ENCODE assay signal across 25 cellular contexts in the genomic region with DNA sequence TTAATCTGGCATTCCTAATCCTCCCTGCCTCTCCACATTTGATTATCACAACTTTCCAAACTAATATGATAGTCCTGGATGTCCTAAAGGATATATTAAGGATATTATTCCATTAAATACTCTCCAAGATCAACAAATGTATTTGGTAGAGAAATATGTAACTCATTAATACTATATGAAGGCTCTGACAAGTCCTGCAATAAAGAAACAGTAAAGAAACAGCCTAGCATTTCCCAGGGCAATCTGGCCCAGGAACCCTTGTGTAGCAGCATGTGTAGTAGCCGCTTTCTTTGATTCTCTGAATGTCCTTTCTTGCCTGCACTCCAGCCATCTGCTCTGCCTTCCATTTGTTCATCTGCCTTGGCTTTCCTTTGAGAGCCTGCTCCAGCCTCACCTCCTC. TPM values are rescaled to one million over a fixed set of nuclear protein-coding genes. Genes with fewer than 3 reads are reported as not detected.
DNase-seq lines count a peak whose midpoint lies in the region; ATAC-seq, FAIRE-seq and TF ChIP-seq lines count a peak whose summit lies in the region.
"Had no signal": no experiment of that assay in that cellular context is flagged by ENCODE, and none has a peak within 500 bp of the region (broad histone marks: within the 10 kb centered on the region; RNA-seq: fewer than 3 reads in every experiment).

No MANE protein-coding gene starts in this region.

- peak overlapping the region; percentile 96 for H3K27ac ChIP-seq in Karpas-422 (ENCODE audit: low read length)
- peak overlapping the region; percentile 89 for H3K27ac ChIP-seq in RWPE2 (ENCODE audit: poor library complexity, severe bottlenecking)
- H3K27ac ChIP-seq in endothelial cell of umbilical vein (ENCODE audit: insufficient read depth, low read depth, low read length), result peak overlapping the region; percentile 19
- H3K27ac ChIP-seq in Peyer's patch, result no peak overlapping the region
- H3K27ac ChIP-seq: adrenal gland had no signal

- H3K9me2 ChIP-seq in Karpas-422 (replicated peaks; ENCODE audit: insufficient read depth, low read length), result no peaks in the 10 kb centered on the region

- no peak overlapping the region for H2AFZ ChIP-seq in Karpas-422 (ENCODE audit: low read length)
- no peak overlapping the region for H2AFZ ChIP-seq in endothelial cell of umbilical vein (ENCODE audit: low read depth, low read length)

- H3K36me3 ChIP-seq in Karpas-422 (ENCODE audit: insufficient read depth, low read length) (no peaks in the 10 kb centered on the region), RWPE2 (ENCODE audit: low read depth) (peaks cover 11% of the 10 kb centered on the region; the same call in 1 of the 2 replicates), endothelial cell of umbilical vein (ENCODE audit: control insufficient read depth in 2 of 2, extremely low read depth in 1 of 2, insufficient read depth in 2 of 2, low read length in 2 of 2) (no peaks in the 10 kb centered on the region), Peyer's patch (no peaks in the 10 kb centered on the region)
- H3K36me3 ChIP-seq: adrenal gland, esophagus squamous epithelium had no signal

- H3K4me3 ChIP-seq in Karpas-422 (ENCODE audit: low read length) (peak overlapping the region; percentile 46; the same call in 1 of the 2 replicates), RWPE2 (ENCODE audit: severe bottlenecking) (no peak overlapping the region), endothelial cell of umbilical vein (replicated peaks in 1 of 3; ENCODE audit: insufficient read depth in 1 of 3, low read depth in 1 of 3, low read length in 3 of 3) (no peak overlapping the region), Peyer's patch (no peak overlapping the region)
- H3K4me3 ChIP-seq: adrenal gland, esophagus squamous epithelium had no signal

- H3K4me3 Mint-ChIP-seq in stimulated activated effector memory CD8-positive, alpha-beta T cell treated with anti-CD3 and anti-CD28 coated beads, Interleukin-12 subunit alpha, Interleukin-12 subunit beta, amount 100 ng/mL, for 72 hours, result no peak overlapping the region
- H3K4me3 Mint-ChIP-seq: natural killer cell; stimulated activated naive CD8-positive, alpha-beta T cell treated with anti-CD3 and anti-CD28 coated beads, Interleukin-15, amount 100 ng/mL, for 72 hours; T-cell had no signal

- peak overlapping the region; percentile 56 for H3K27ac Mint-ChIP-seq in stimulated activated effector memory CD8-positive, alpha-beta T cell treated with anti-CD3 and anti-CD28 coated beads, Interleukin-12 subunit alpha, Interleukin-12 subunit beta, amount 100 ng/mL, for 72 hours
- H3K27ac Mint-ChIP-seq: stimulated activated naive CD8-positive, alpha-beta T cell treated with anti-CD3 and anti-CD28 coated beads, Interleukin-15, amount 100 ng/mL, for 72 hours; T-cell had no signal

- H3K27me3 ChIP-seq in Karpas-422 (ENCODE audit: low read length) (no peaks in the 10 kb centered on the region), RWPE2 (ENCODE audit: insufficient read depth, poor library complexity, severe bottlenecking) (no peaks in the 10 kb centered on the region), endothelial cell of umbilical vein (ENCODE audit: control insufficient read depth in 2 of 2, insufficient read depth in 2 of 2, low read length in 2 of 2) (no peaks in the 10 kb centered on the region), Peyer's patch (no peaks in the 10 kb centered on the region)
- H3K27me3 ChIP-seq: adrenal gland, esophagus squamous epithelium had no signal

- TF ChIP-seq POLR2A in endothelial cell of umbilical vein (IDR thresholded peaks at IDR 0.05; ENCODE audit: low read depth, low read length) (no peak), Peyer's patch (IDR thresholded peaks at IDR 0.05) (no peak)

- H4K20me1 ChIP-seq in Karpas-422 (ENCODE audit: insufficient read depth, low read depth, low read length) (peaks cover 4% of the 10 kb centered on the region; the same call in 1 of the 2 replicates), endothelial cell of umbilical vein (replicated peaks; ENCODE audit: control insufficient read depth, extremely low read depth, insufficient read depth, low read length) (no peaks in the 10 kb centered on the region)

- H3K9me3 ChIP-seq in Karpas-422 (ENCODE audit: low read length) (no peaks in the 10 kb centered on the region), RWPE2 (ENCODE audit: severe bottlenecking) (no peaks in the 10 kb centered on the region), endothelial cell of umbilical vein (replicated peaks; ENCODE audit: control insufficient read depth, insufficient read depth, low read length) (no peaks in the 10 kb centered on the region), Peyer's patch (no peaks in the 10 kb centered on the region)
- H3K9me3 ChIP-seq: adrenal gland, esophagus squamous epithelium had no signal

- H3K79me2 ChIP-seq in Karpas-422 (ENCODE audit: low read length), result peaks cover 69% of the 10 kb centered on the region
- H3K79me2 ChIP-seq in endothelial cell of umbilical vein (ENCODE audit: control insufficient read depth, insufficient read depth, low read length), result peaks cover 82% of the 10 kb centered on the region

- H3K36me3 Mint-ChIP-seq in stimulated activated effector memory CD8-positive, alpha-beta T cell treated with anti-CD3 and anti-CD28 coated beads, Interleukin-12 subunit alpha, Interleukin-12 subunit beta, amount 100 ng/mL, for 72 hours, result peaks cover 5% of the 10 kb centered on the region
- H3K36me3 Mint-ChIP-seq: natural killer cell had no signal

- ATAC-seq in RWPE2 (ENCODE audit: low read depth) (no peak), GM19351 (IDR thresholded peaks at IDR 0.05; ENCODE audit: unreplicated experiment) (no peak), GM19452 (IDR thresholded peaks at IDR 0.05; ENCODE audit: unreplicated experiment) (no peak)
- ATAC-seq in stimulated activated effector memory CD8-positive, alpha-beta T cell treated with anti-CD3 and anti-CD28 coated beads, Interleukin-12 subunit alpha, Interleukin-12 subunit beta, amount 100 ng/mL, for 72 hours, result no peak
- ATAC-seq: natural killer cell; stimulated activated naive CD8-positive, alpha-beta T cell treated with anti-CD3 and anti-CD28 coated beads, Interleukin-15, amount 100 ng/mL, for 72 hours; T-cell had no signal

- H3K4me2 ChIP-seq in Karpas-422 (ENCODE audit: low read depth, low read length, poor library complexity, severe bottlenecking) (peak overlapping the region; percentile 72), endothelial cell of umbilical vein (ENCODE audit: insufficient read depth, low read length) (no peak overlapping the region)

- DNase-seq in Karpas-422, result no peak
- no peak for DNase-seq in RWPE2 (ENCODE audit: low spot score)
- DNase-seq in endothelial cell of umbilical vein (ENCODE audit: low read depth, low spot score), result no peak
- no peak for DNase-seq in stimulated activated effector memory CD8-positive, alpha-beta T cell treated with anti-CD3 and anti-CD28 coated beads, Interleukin-12 subunit alpha, Interleukin-12 subunit beta, amount 100 ng/mL, for 72 hours (ENCODE audit: low spot score in 2 of 2)
- DNase-seq in mucosa of gallbladder (ENCODE audit: low spot score), result no peak
- DNase-seq in Peyer's patch, result no peak
- DNase-seq: activated CD4-positive, alpha-beta T cell treated with anti-CD3 and anti-CD28 coated beads, Interleukin-2, amount 50 U/mL, for 1 hour; activated CD8-positive, alpha-beta memory T cell treated with anti-CD3 and anti-CD28 coated beads, Interleukin-2, amount 50 U/mL, for 48 hours; activated effector memory CD4-positive, alpha-beta T cell treated with anti-CD3 and anti-CD28 coated beads, Interleukin-2, amount 50 U/mL, for 16 hours; caudate nucleus; DND-41; esophagus squamous epithelium; GOT3; KBM-7; natural killer cell; NCI-H2081 treated with DMSO at 0.1 percent for 48 hours; NCI-H446 treated with DMSO at 0.1 percent for 48 hours; Right ventricle myocardium superior; stimulated activated CD4-positive, alpha-beta T cell treated with anti-CD3 and anti-CD28 coated beads, Interleukin-1b, Interleukin-23, amount 100 ng/mL, for 48 hours; stimulated activated naive CD8-positive, alpha-beta T cell treated with anti-CD3 and anti-CD28 coated beads, Interleukin-15, amount 100 ng/mL, for 72 hours; T-cell had no signal

- intact Hi-C loops in endothelial cell of umbilical vein (cut with micrococcal nuclease), result no loop called here

- H3K9me3 Mint-ChIP-seq in stimulated activated effector memory CD8-positive, alpha-beta T cell treated with anti-CD3 and anti-CD28 coated beads, Interleukin-12 subunit alpha, Interleukin-12 subunit beta, amount 100 ng/mL, for 72 hours, result no peaks in the 10 kb centered on the region
- H3K9me3 Mint-ChIP-seq: natural killer cell; stimulated activated naive CD8-positive, alpha-beta T cell treated with anti-CD3 and anti-CD28 coated beads, Interleukin-15, amount 100 ng/mL, for 72 hours; T-cell had no signal

- TF ChIP-seq CTCF in RWPE2 (IDR thresholded peaks at IDR 0.05; ENCODE audit: poor library complexity, severe bottlenecking) (no peak), endothelial cell of umbilical vein (IDR thresholded peaks at IDR 0.05; ENCODE audit: extremely low read depth in 1 of 2, insufficient read depth in 1 of 2, low read depth in 1 of 2, low read length in 2 of 2) (no peak), Peyer's patch (IDR thresholded peaks at IDR 0.05) (no peak)

- dilution Hi-C loops in endothelial cell of umbilical vein (cut with MboI; ENCODE audit: extremely low pct_ligation_motif_present, low sequenced_read_pairs), result no loop called here

- H3K9me1 ChIP-seq in endothelial cell of umbilical vein (replicated peaks; ENCODE audit: control insufficient read depth, extremely low read depth, insufficient read depth, low read length), result no peaks in the 10 kb centered on the region

- POLR2A ChIA-PET in endothelial cell of umbilical vein (lab: Charles Lee), result no interaction called here

- no peak for FAIRE-seq in endothelial cell of umbilical vein (lab: Jason Lieb, UNC)
- FAIRE-seq: GM12892 had no signal

- H3K4me1 Mint-ChIP-seq in stimulated activated effector memory CD8-positive, alpha-beta T cell treated with anti-CD3 and anti-CD28 coated beads, Interleukin-12 subunit alpha, Interleukin-12 subunit beta, amount 100 ng/mL, for 72 hours, result peaks cover 45% of the 10 kb centered on the region

- CTCF ChIA-PET in endothelial cell of umbilical vein (lab: Charles Lee), result interaction anchor here (1.0 to 4.2 kb wide), 7 partner anchors 14 to 136 kb away, joined by 4 to 27 read pairs (median 5); no protein-coding TSS in a partner anchor

- peak overlapping the region; percentile 57 for H3K9ac ChIP-seq in Karpas-422 (ENCODE audit: low read length)
- H3K9ac ChIP-seq in endothelial cell of umbilical vein (replicated peaks; ENCODE audit: extremely low read depth, insufficient read depth, low read length), result no peak overlapping the region

- no TSS peak for BruUV-seq in endothelial cell of umbilical vein (replicated peaks; lab: Mats Ljungman, UMichigan)

- H3K4me1 ChIP-seq in Karpas-422 (ENCODE audit: low read length) (peaks cover 76% of the 10 kb centered on the region), RWPE2 (ENCODE audit: insufficient read depth, poor library complexity, severe bottlenecking) (peaks cover 40% of the 10 kb centered on the region), endothelial cell of umbilical vein (ENCODE audit: control insufficient read depth, extremely low read depth, insufficient read depth, low read length) (peaks cover 48% of the 10 kb centered on the region), Peyer's patch (peaks cover 0 to 56% (median 14%) of the 10 kb centered on the region in 4 donors)

RNA-seq across cellular contexts. Expression of gene TRAM2, which starts 23.7 kb away (rescaled TPM):
- 19.3 and 24.1 TPM in 2 replicates for total RNA-seq in Karpas-422 (2014; rRNA removed; shearing (Covaris generic); ENCODE audit: low replicate concordance)
- 85.9 and 98.6 TPM in 2 replicates for total RNA-seq in endothelial cell of umbilical vein
- 79.5 and 85.7 TPM in 2 replicates for polyA plus RNA-seq in endothelial cell of umbilical vein
- 79.3 and 81.1 TPM in 2 replicates for polyA plus RNA-seq in endothelial cell of umbilical vein (2011; cell fraction: cytosol; rRNA removed)
- 129 and 133 TPM in 2 replicates for polyA plus RNA-seq in endothelial cell of umbilical vein (2011; cell fraction: nucleus; rRNA removed)
- polyA plus RNA-seq in endothelial cell of umbilical vein (2012), result 35.6 and 64.2 TPM in 2 replicates
- polyA minus RNA-seq in endothelial cell of umbilical vein, result 123 and 155 TPM in 2 replicates
- polyA minus RNA-seq in endothelial cell of umbilical vein (2011; cell fraction: cytosol; rRNA and poly(A)+ RNA removed), result 11.6 TPM
- polyA minus RNA-seq in endothelial cell of umbilical vein (2011; cell fraction: nucleus; rRNA and poly(A)+ RNA removed), result 51.9 and 71.3 TPM in 2 replicates
- total RNA-seq in mucosa of gallbladder, result 16.0 TPM
- 10 to 100 TPM in 3 of 4 donors, 1 to 10 TPM in 1; 8.3 to 17.7 (median 14.7) TPM for total RNA-seq in Peyer's patch

Comparison
In these comparisons a context has a peak if more than half of its experiments do, and no peak if none do; other contexts are left out.
1. H3K27ac ChIP-seq: peak in Karpas-422 (single experiment), RWPE2 (single experiment) and endothelial cell of umbilical vein (single experiment); none in Peyer's patch (0 of 4).